ENCODE assay signal across 1 cellular context in the genomic region with DNA sequence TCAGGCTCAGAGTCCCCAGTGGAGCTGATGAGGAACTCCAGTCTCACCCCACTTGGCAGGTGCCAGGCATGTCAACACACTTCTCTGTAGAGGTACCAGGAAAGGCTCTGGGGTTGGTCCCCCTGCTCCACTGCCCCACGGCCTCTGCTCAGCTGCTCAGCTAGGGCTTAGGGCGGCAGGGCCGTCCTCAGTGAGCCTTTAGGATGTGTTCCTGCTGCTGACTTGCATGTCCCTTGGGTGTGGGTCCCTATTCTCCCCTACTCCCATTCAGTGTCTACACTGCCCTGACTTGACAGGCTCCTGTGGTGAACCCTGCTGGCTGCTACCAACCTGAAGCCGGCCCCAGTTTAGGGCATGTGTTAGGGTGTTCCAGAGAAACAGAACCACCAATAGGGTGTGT.
TF ChIP-seq lines count a peak whose summit lies in the region.

No MANE protein-coding gene starts in this region.

TF ChIP-seq in HepG2, 621 proteins besides CTCF, POLR2A, EP300 and RAD21:
- TF ChIP-seq, protein P1, sequence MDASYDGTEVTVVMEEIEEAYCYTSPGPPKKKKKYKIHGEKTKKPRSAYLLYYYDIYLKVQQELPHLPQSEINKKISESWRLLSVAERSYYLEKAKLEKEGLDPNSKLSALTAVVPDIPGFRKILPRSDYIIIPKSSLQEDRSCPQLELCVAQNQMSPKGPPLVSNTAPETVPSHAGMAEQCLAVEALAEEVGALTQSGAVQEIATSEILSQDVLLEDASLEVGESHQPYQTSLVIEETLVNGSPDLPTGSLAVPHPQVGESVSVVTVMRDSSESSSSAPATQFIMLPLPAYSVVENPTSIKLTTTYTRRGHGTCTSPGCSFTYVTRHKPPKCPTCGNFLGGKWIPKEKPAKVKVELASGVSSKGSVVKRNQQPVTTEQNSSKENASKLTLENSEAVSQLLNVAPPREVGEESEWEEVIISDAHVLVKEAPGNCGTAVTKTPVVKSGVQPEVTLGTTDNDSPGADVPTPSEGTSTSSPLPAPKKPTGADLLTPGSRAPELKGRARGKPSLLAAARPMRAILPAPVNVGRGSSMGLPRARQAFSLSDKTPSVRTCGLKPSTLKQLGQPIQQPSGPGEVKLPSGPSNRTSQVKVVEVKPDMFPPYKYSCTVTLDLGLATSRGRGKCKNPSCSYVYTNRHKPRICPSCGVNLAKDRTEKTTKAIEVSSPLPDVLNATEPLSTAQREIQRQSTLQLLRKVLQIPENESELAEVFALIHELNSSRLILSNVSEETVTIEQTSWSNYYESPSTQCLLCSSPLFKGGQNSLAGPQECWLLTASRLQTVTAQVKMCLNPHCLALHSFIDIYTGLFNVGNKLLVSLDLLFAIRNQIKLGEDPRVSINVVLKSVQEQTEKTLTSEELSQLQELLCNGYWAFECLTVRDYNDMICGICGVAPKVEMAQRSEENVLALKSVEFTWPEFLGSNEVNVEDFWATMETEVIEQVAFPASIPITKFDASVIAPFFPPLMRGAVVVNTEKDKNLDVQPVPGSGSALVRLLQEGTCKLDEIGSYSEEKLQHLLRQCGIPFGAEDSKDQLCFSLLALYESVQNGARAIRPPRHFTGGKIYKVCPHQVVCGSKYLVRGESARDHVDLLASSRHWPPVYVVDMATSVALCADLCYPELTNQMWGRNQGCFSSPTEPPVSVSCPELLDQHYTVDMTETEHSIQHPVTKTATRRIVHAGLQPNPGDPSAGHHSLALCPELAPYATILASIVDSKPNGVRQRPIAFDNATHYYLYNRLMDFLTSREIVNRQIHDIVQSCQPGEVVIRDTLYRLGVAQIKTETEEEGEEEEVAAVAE (CRISPR knock-in tag; IDR thresholded peaks at IDR 0.05; ENCODE audit: borderline replicate concordance) = no peak
- TF ChIP-seq CAMTA2 (CRISPR knock-in tag; IDR thresholded peaks at IDR 0.05; ENCODE audit: borderline replicate concordance) (no peak), ARID2 (CRISPR knock-in tag; IDR thresholded peaks at IDR 0.05; ENCODE audit: borderline replicate concordance) (no peak), ISL2 (CRISPR knock-in tag; IDR thresholded peaks at IDR 0.05) (no peak), ELF4 (CRISPR knock-in tag; IDR thresholded peaks at IDR 0.05; ENCODE audit: borderline replicate concordance) (no peak), ZMAT3 (CRISPR knock-in tag; conservative IDR thresholded peaks at IDR 0.05) (no peak), NFKB2 (CRISPR knock-in tag; IDR thresholded peaks at IDR 0.05; ENCODE audit: borderline replicate concordance) (no peak), ZNF7 (CRISPR knock-in tag; IDR thresholded peaks at IDR 0.05) (no peak), SMARCE1 (IDR thresholded peaks at IDR 0.05; ENCODE audit: borderline replicate concordance) (no peak), KDM2A (CRISPR knock-in tag; IDR thresholded peaks at IDR 0.05; ENCODE audit: borderline replicate concordance, low read depth) (no peak)
- TF ChIP-seq, protein P2, sequence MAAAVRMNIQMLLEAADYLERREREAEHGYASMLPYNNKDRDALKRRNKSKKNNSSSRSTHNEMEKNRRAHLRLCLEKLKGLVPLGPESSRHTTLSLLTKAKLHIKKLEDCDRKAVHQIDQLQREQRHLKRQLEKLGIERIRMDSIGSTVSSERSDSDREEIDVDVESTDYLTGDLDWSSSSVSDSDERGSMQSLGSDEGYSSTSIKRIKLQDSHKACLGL (CRISPR knock-in tag; IDR thresholded peaks at IDR 0.05) = no peak
- TF ChIP-seq, protein P3, sequence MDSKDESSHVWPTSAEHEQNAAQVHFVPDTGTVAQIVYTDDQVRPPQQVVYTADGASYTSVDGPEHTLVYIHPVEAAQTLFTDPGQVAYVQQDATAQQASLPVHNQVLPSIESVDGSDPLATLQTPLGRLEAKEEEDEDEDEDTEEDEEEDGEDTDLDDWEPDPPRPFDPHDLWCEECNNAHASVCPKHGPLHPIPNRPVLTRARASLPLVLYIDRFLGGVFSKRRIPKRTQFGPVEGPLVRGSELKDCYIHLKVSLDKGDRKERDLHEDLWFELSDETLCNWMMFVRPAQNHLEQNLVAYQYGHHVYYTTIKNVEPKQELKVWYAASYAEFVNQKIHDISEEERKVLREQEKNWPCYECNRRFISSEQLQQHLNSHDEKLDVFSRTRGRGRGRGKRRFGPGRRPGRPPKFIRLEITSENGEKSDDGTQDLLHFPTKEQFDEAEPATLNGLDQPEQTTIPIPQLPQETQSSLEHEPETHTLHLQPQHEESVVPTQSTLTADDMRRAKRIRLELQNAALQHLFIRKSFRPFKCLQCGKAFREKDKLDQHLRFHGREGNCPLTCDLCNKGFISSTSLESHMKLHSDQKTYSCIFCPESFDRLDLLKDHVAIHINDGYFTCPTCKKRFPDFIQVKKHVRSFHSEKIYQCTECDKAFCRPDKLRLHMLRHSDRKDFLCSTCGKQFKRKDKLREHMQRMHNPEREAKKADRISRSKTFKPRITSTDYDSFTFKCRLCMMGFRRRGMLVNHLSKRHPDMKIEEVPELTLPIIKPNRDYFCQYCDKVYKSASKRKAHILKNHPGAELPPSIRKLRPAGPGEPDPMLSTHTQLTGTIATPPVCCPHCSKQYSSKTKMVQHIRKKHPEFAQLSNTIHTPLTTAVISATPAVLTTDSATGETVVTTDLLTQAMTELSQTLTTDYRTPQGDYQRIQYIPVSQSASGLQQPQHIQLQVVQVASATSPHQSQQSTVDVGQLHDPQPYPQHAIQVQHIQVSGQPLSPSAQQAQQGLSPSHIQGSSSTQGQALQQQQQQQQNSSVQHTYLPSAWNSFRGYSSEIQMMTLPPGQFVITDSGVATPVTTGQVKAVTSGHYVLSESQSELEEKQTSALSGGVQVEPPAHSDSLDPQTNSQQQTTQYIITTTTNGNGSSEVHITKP (CRISPR knock-in tag; IDR thresholded peaks at IDR 0.05; ENCODE audit: low read depth) = no peak
